Comparison of ENCODE assay signal across 8 cellular contexts in genomic region chr2:71530246-71530986, GRCh38.
DNase-seq lines count a peak whose midpoint lies in the region; ATAC-seq and TF ChIP-seq lines count a peak whose summit lies in the region.

No MANE protein-coding gene starts in this region.

- no peak overlapping the region for H3K14ac ChIP-seq in IMR-90 (replicated peaks; ENCODE audit: low read depth, low read length)

- no peak overlapping the region for H2AFZ ChIP-seq in IMR-90 (replicated peaks; ENCODE audit: low read length, poor library complexity)

- peaks cover 14 to 32% of the 10 kb centered on the region in 2 donors for H3K27me3 Mint-ChIP-seq in natural killer cell (ENCODE audit: low read depth in 2 of 2)
- H3K27me3 Mint-ChIP-seq in natural killer cell treated with Interleukin-12 subunit alpha and Interleukin-12 subunit beta and Interleukin-15 and Interleukin-18, amount 100 ng/mL, for 72 hours = peaks cover 34 to 39% of the 10 kb centered on the region in 2 donors
- peaks cover 30% of the 10 kb centered on the region for H3K27me3 Mint-ChIP-seq in nephron (ENCODE audit: low read depth)

- H3K9me1 ChIP-seq in IMR-90 (ENCODE audit: insufficient read depth, low read length) = no peaks in the 10 kb centered on the region

- H4K20me1 ChIP-seq in IMR-90 (ENCODE audit: insufficient read depth, low read length) = no peaks in the 10 kb centered on the region

- no peak overlapping the region for H2BK120ac ChIP-seq in IMR-90 (ENCODE audit: low read depth, low read length)

- TF ChIP-seq CTCF in natural killer cell (IDR thresholded peaks at IDR 0.05) (peak; percentile 57), IMR-90 (conservative IDR thresholded peaks at IDR 0.05; ENCODE audit: low read depth, low read length) (peak; percentile 59), epithelial cell of proximal tubule (conservative IDR thresholded peaks at IDR 0.05; ENCODE audit: low read depth, low read length) (peak; percentile 78), nephron (IDR thresholded peaks at IDR 0.05; ENCODE audit: unreplicated experiment in 3 of 3) (peak; percentile 54 to 69 (median 68))

- DNase-seq in natural killer cell (no peak), IMR-90 (peak; percentile 28), SJCRH30 (peak; percentile 51 to 84), epithelial cell of proximal tubule (ENCODE audit: low read depth) (no peak), NCI-H187 treated with DMSO at 0.1 percent for 48 hours (lab: John Stamatoyannopoulos, UW) (no peak)
- no peak for DNase-seq in natural killer cell treated with Interleukin-12 subunit alpha and Interleukin-12 subunit beta and Interleukin-15 and Interleukin-18, amount 100 ng/mL, for 72 hours (ENCODE audit: low spot score)

- no peak overlapping the region for H4K5ac ChIP-seq in IMR-90 (ENCODE audit: low read depth, low read length)

- H2AK9ac ChIP-seq in IMR-90 (replicated peaks; ENCODE audit: low read depth, low read length, poor library complexity) = no peak overlapping the region

- H4K91ac ChIP-seq in IMR-90 (ENCODE audit: insufficient read depth, low read depth, low read length) = no peak overlapping the region

- dilution Hi-C loops in IMR-90 (cut with HindIII; ENCODE audit: low sequenced_read_pairs, unreplicated experiment) = no loop called here

- no peaks in the 10 kb centered on the region for H3K9me3 Mint-ChIP-seq in natural killer cell
- H3K9me3 Mint-ChIP-seq in natural killer cell treated with Interleukin-12 subunit alpha and Interleukin-12 subunit beta and Interleukin-15 and Interleukin-18, amount 100 ng/mL, for 72 hours = no peaks in the 10 kb centered on the region
- no peaks in the 10 kb centered on the region for H3K9me3 Mint-ChIP-seq in nephron

- H3K4me3 ChIP-seq in IMR-90 (ENCODE audit: insufficient read depth, low read depth, low read length) = no peak overlapping the region
- no peak overlapping the region for H3K4me3 ChIP-seq in SJCRH30
- no peak overlapping the region for H3K4me3 ChIP-seq in epithelial cell of proximal tubule (ENCODE audit: low read depth, low read length)

- H2BK15ac ChIP-seq in IMR-90 (ENCODE audit: low read depth, low read length) = no peak overlapping the region

- H3K4ac ChIP-seq in IMR-90 (ENCODE audit: low read depth, low read length) = no peak overlapping the region

- ATAC-seq in natural killer cell (peak in 1 of 3 donors; percentile 63), IMR-90 (ENCODE audit: low read depth) (peak; percentile 80), HG02870 (IDR thresholded peaks at IDR 0.05; ENCODE audit: unreplicated experiment) (no peak)
- no peak for ATAC-seq in natural killer cell treated with Interleukin-12 subunit alpha and Interleukin-12 subunit beta and Interleukin-15 and Interleukin-18, amount 100 ng/mL, for 72 hours

- H4K8ac ChIP-seq in IMR-90 (ENCODE audit: low read depth in 2 of 2, low read length in 2 of 2) = no peak overlapping the region

- intact Hi-C loops in natural killer cell (cut with micrococcal nuclease) (loop anchor here (5.0 kb wide), 1 partner anchor 622 kb away; no protein-coding TSS in a partner anchor), IMR-90 (cut with micrococcal nuclease) (no loop called here)

- H3K4me2 ChIP-seq in IMR-90 (ENCODE audit: low read depth, low read length) = no peak overlapping the region

- CTCF ChIA-PET in IMR-90 (lab: Yijun Ruan, JAX) = no interaction called here

- H3K27ac Mint-ChIP-seq in natural killer cell = no peak overlapping the region
- H3K27ac Mint-ChIP-seq in natural killer cell treated with Interleukin-12 subunit alpha and Interleukin-12 subunit beta and Interleukin-15 and Interleukin-18, amount 100 ng/mL, for 72 hours = no peak overlapping the region
- H3K27ac Mint-ChIP-seq in nephron = no peak overlapping the region

- no peaks in the 10 kb centered on the region for H3K79me1 ChIP-seq in IMR-90 (ENCODE audit: low read depth in 1 of 2, low read length in 2 of 2)

- H3K18ac ChIP-seq in IMR-90 (ENCODE audit: low read depth, low read length) = no peak overlapping the region

- H3K27ac ChIP-seq in IMR-90 (ENCODE audit: insufficient read depth, low read length) (no peak overlapping the region), SJCRH30 (no peak overlapping the region)

- no peak overlapping the region for H2BK20ac ChIP-seq in IMR-90 (ENCODE audit: low read depth, low read length)

- H3K27me3 ChIP-seq in IMR-90 (ENCODE audit: control insufficient read depth, insufficient read depth, low read length) (peaks cover 29% of the 10 kb centered on the region), SJCRH30 (no peaks in the 10 kb centered on the region)

- H2AK5ac ChIP-seq in IMR-90 (ENCODE audit: low read depth, low read length) = no peak overlapping the region

- no peaks in the 10 kb centered on the region for H3K36me3 ChIP-seq in IMR-90 (ENCODE audit: control insufficient read depth, insufficient read depth, low read length)
- peaks cover 8% of the 10 kb centered on the region; the same call in 1 of the 2 replicates for H3K36me3 ChIP-seq in SJCRH30

- POLR2A ChIA-PET in IMR-90 (lab: Charles Lee; ENCODE audit: unreplicated experiment) = interaction anchor here (0.6 kb wide), 1 partner anchor 84 kb away, joined by 4 read pairs; no protein-coding TSS in a partner anchor

- 87% methylated on average over 6 of the region's 13 CpGs; no CpG with 5 or more reads in 1 of the 2 experiments for WGBS in IMR-90 (ENCODE audit: extremely low coverage in 2 of 2, insufficient read length in 1 of 2), 2 experiments

- no peaks in the 10 kb centered on the region for H3K36me3 Mint-ChIP-seq in natural killer cell
- no peaks in the 10 kb centered on the region for H3K36me3 Mint-ChIP-seq in natural killer cell treated with Interleukin-12 subunit alpha and Interleukin-12 subunit beta and Interleukin-15 and Interleukin-18, amount 100 ng/mL, for 72 hours
- no peaks in the 10 kb centered on the region for H3K36me3 Mint-ChIP-seq in nephron (ENCODE audit: low read depth)

- H3K23ac ChIP-seq in IMR-90 (ENCODE audit: low read depth, low read length) = no peak overlapping the region

- H3K4me1 ChIP-seq in IMR-90 (ENCODE audit: control insufficient read depth, insufficient read depth, low read length) (no peaks in the 10 kb centered on the region), SJCRH30 (no peaks in the 10 kb centered on the region)

- no peak overlapping the region for H3K4me3 Mint-ChIP-seq in natural killer cell
- no peak overlapping the region for H3K4me3 Mint-ChIP-seq in natural killer cell treated with Interleukin-12 subunit alpha and Interleukin-12 subunit beta and Interleukin-15 and Interleukin-18, amount 100 ng/mL, for 72 hours
- no peak overlapping the region for H3K4me3 Mint-ChIP-seq in nephron

- TF ChIP-seq POLR2A in IMR-90 (IDR thresholded peaks at IDR 0.05; ENCODE audit: low read depth, low read length) = no peak

- H2BK5ac ChIP-seq in IMR-90 (ENCODE audit: low read depth, low read length, poor library complexity, severe bottlenecking) = no peak overlapping the region

- BruUV-seq in IMR-90 (replicated peaks; lab: Mats Ljungman, UMichigan) = no TSS peak

- no peaks in the 10 kb centered on the region for H3K9me3 ChIP-seq in IMR-90 (ENCODE audit: control insufficient read depth, insufficient read depth, low read length)
- H3K9me3 ChIP-seq in SJCRH30 (replicated peaks) = no peaks in the 10 kb centered on the region

- H3K9ac ChIP-seq in IMR-90 (ENCODE audit: low read depth, low read length) = no peak overlapping the region

- in situ Hi-C loops in IMR-90 (cut with MboI; ENCODE audit: low sequenced_read_pairs) = loop anchor here (25.0 kb wide), 3 partner anchors 1057 to 1357 kb away; partner anchors contain the start of gene SPR

- TF ChIP-seq RAD21 in IMR-90 (IDR thresholded peaks at IDR 0.05; ENCODE audit: low read length) = peak; percentile 53

- H3K4me1 Mint-ChIP-seq in natural killer cell (no peaks in the 10 kb centered on the region), nephron (no peaks in the 10 kb centered on the region)
- H3K4me1 Mint-ChIP-seq in natural killer cell treated with Interleukin-12 subunit alpha and Interleukin-12 subunit beta and Interleukin-15 and Interleukin-18, amount 100 ng/mL, for 72 hours (ENCODE audit: low read depth in 2 of 2) = peaks cover 0 to 6% of the 10 kb centered on the region in 2 donors

- no peak overlapping the region for H3K56ac ChIP-seq in IMR-90 (ENCODE audit: extremely low read depth, insufficient read depth, low read length)

TF ChIP-seq in IMR-90, 13 proteins besides CTCF, POLR2A, EP300 and RAD21:
- TF ChIP-seq MAFK (IDR thresholded peaks at IDR 0.05; ENCODE audit: low read depth, low read length) (no peak), CHD1 (IDR thresholded peaks at IDR 0.05; ENCODE audit: low read depth, low read length) (no peak), SMC3 (IDR thresholded peaks at IDR 0.05; ENCODE audit: low read depth, low read length) (peak; percentile 46)

Comparison
In these comparisons a context has a peak if more than half of its experiments do, and no peak if none do; other contexts are left out.
1. DNase-seq: peak in IMR-90 (single experiment) and SJCRH30 (2 of 2); none in natural killer cell (single experiment), natural killer cell treated with Interleukin-12 subunit alpha and Interleukin-12 subunit beta and Interleukin-15 and Interleukin-18, amount 100 ng/mL, for 72 hours (single experiment), epithelial cell of proximal tubule (single experiment) and NCI-H187 treated with DMSO at 0.1 percent for 48 hours (single experiment).
2. Peak in every context shown above with its lines, with median percentiles within 50 percentile points of each other: CTCF ChIP-seq.